18 cellular contexts compared by ENCODE assay signal in the genomic region with DNA sequence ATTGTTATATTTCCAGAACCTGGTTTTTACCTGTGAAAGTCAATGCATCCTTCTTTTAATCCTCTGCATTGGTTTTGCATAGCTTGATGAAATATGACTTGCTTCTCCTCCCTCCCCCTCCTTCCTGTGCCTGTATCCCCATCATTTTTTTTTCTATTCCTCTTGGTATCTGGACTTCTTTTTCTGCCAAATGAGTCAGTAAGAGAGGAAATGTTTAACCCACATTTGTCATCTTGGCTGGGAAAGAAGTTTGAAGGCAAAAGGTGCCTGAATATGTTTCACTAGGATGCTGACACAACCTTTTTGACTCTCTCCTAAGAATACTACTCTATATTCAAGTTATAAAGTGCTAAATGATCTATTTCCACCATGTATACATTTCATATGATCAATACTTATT. TPM values are rescaled to one million over a fixed set of nuclear protein-coding genes. Genes with fewer than 3 reads are reported as not detected.
A peak's percentile ranks its signal among the peaks of the same experiment; 100 is the strongest.
DNase-seq lines count a peak whose midpoint lies in the region; FAIRE-seq and TF ChIP-seq lines count a peak whose summit lies in the region.
"Had no signal": no experiment of that assay in that cellular context is flagged by ENCODE, and none has a peak within 500 bp of the region (broad histone marks: within the 10 kb centered on the region; RNA-seq: fewer than 3 reads in every experiment).

No MANE protein-coding gene starts in this region.

- no peak overlapping the region for H3K4me3 ChIP-seq in epithelial cell of proximal tubule (ENCODE audit: low read depth, low read length)
- H3K4me3 ChIP-seq: heart right ventricle had no signal

- no peaks in the 10 kb centered on the region for H3K9me3 Mint-ChIP-seq in progenitor cell of endocrine pancreas (ENCODE audit: low read depth)
- H3K9me3 Mint-ChIP-seq: activated CD4-positive, alpha-beta memory T cell treated with anti-CD3 and anti-CD28 coated beads for 36 hours; effector memory CD8-positive, alpha-beta T cell had no signal

- TF ChIP-seq CTCF in RWPE1 (conservative IDR thresholded peaks at IDR 0.05; ENCODE audit: low read depth), result no peak
- no peak for TF ChIP-seq CTCF in epithelial cell of proximal tubule (conservative IDR thresholded peaks at IDR 0.05; ENCODE audit: low read depth, low read length)
- no peak for TF ChIP-seq CTCF in progenitor cell of endocrine pancreas (IDR thresholded peaks at IDR 0.05; ENCODE audit: unreplicated experiment)
- TF ChIP-seq CTCF in D721Med (IDR thresholded peaks at IDR 0.05; ENCODE audit: insufficient read depth, missing control alignments), result no peak

- CTCF ChIA-PET in RWPE1 (lab: Yijun Ruan, JAX), result interaction anchor here (0.6 to 0.8 kb wide), 2 partner anchors 18 to 511 kb away, joined by 3 read pairs; no protein-coding TSS in a partner anchor

- H3K4me3 Mint-ChIP-seq in progenitor cell of endocrine pancreas (ENCODE audit: low read depth), result no peak overlapping the region
- H3K4me3 Mint-ChIP-seq: activated CD4-positive, alpha-beta memory T cell treated with anti-CD3 and anti-CD28 coated beads for 36 hours; effector memory CD8-positive, alpha-beta T cell had no signal

- peaks cover 9% of the 10 kb centered on the region for H3K4me1 Mint-ChIP-seq in progenitor cell of endocrine pancreas (ENCODE audit: low read depth)

- peak; percentile 83 for DNase-seq in EH (ENCODE audit: low read depth)
- peak; percentile 69 for DNase-seq in RWPE1 (ENCODE audit: low spot score)
- DNase-seq in epithelial cell of proximal tubule (ENCODE audit: low read depth), result peak; percentile 62
- peak; percentile 72 for DNase-seq in non-pigmented ciliary epithelial cell (ENCODE audit: low read depth)
- no peak for DNase-seq in D341Med (ENCODE audit: low spot score)
- DNase-seq in progenitor cell of endocrine pancreas (ENCODE audit: low spot score, unreplicated experiment), result no peak
- no peak for DNase-seq in D721Med (ENCODE audit: insufficient read length, low spot score)
- DNase-seq in SW 1271 (lab: John Stamatoyannopoulos, UW), result no peak
- DNase-seq: activated CD4-positive, alpha-beta memory T cell treated with anti-CD3 and anti-CD28 coated beads for 36 hours; aorta; effector memory CD8-positive, alpha-beta T cell; heart right ventricle; left colon; NCI-H2081 treated with DMSO at 0.1 percent for 48 hours; SHP77; T-helper 9 cell had no signal

- no peak overlapping the region for H3K27ac ChIP-seq in RWPE1
- H3K27ac ChIP-seq: heart right ventricle had no signal

- H3K27ac Mint-ChIP-seq in progenitor cell of endocrine pancreas, result no peak overlapping the region
- H3K27ac Mint-ChIP-seq: activated CD4-positive, alpha-beta memory T cell treated with anti-CD3 and anti-CD28 coated beads for 36 hours; CD14-positive monocyte; effector memory CD8-positive, alpha-beta T cell had no signal

- peaks cover 4% of the 10 kb centered on the region for H3K27me3 Mint-ChIP-seq in progenitor cell of endocrine pancreas

- H3K36me3 Mint-ChIP-seq in progenitor cell of endocrine pancreas (ENCODE audit: insufficient read depth), result no peaks in the 10 kb centered on the region
- H3K36me3 Mint-ChIP-seq: activated CD4-positive, alpha-beta memory T cell treated with anti-CD3 and anti-CD28 coated beads for 36 hours had no signal

- no peak for FAIRE-seq in D721Med (lab: Jason Lieb, UNC)

- POLR2A ChIA-PET in RWPE1 (lab: Yijun Ruan, JAX; ENCODE audit: low non-redundant PET), result no interaction called here

RNA-seq across cellular contexts. Expression of gene CDKN2B, which starts 35.5 kb away (rescaled TPM):
- total RNA-seq in epithelial cell of proximal tubule, result 12.3 and 25.9 TPM in 2 replicates
- total RNA-seq in progenitor cell of endocrine pancreas, result 1.2 and 3.9 TPM in 2 replicates
- total RNA-seq: Daoy had no signal

RNA-seq across cellular contexts. Expression of gene CDKN2B-AS1, which starts 50.0 kb away (rescaled TPM):
- total RNA-seq in epithelial cell of proximal tubule (0.87 TPM in 1 of 2 replicates, not detected in the other), progenitor cell of endocrine pancreas (not detected in 2 replicates)
- total RNA-seq: Daoy had no signal

RNA-seq across cellular contexts. Expression of gene CDKN2A, which starts 50.4 kb away (rescaled TPM):
- 22.4 and 47.7 TPM in 2 replicates for total RNA-seq in epithelial cell of proximal tubule
- total RNA-seq in progenitor cell of endocrine pancreas, result not detected in 2 replicates
- total RNA-seq: Daoy had no signal

Comparison
In these comparisons a context has a peak if more than half of its experiments do, and no peak if none do; other contexts are left out.
1. DNase-seq: peak in EH (single experiment), RWPE1 (single experiment), epithelial cell of proximal tubule (single experiment) and non-pigmented ciliary epithelial cell (single experiment); none in D341Med (single experiment), progenitor cell of endocrine pancreas (single experiment), D721Med (single experiment) and SW 1271 (0 of 2).
2. RNA of gene CDKN2A, which starts 50.4 kb away (total RNA-seq): 22.4 to 47.7 TPM in epithelial cell of proximal tubule; not detected in progenitor cell of endocrine pancreas; every median in the first group is over 10 times any median in the second.